In genomic region chr10:3493621-3494020, GRCh38 we compare ENCODE assay signal across 1 cellular context.
TF ChIP-seq lines count a peak whose summit lies in the region.

No MANE protein-coding gene starts in this region.

TF ChIP-seq in SK-N-SH treated with all-trans-retinoic acid at 6 μM for 48 hours, 23 proteins besides CTCF, POLR2A, EP300 and RAD21 (continued from another document):
- TF ChIP-seq CREB5 (CRISPR knock-in tag; IDR thresholded peaks at IDR 0.05; ENCODE audit: low read depth) (no peak), POU6F1 (CRISPR knock-in tag; IDR thresholded peaks at IDR 0.05; ENCODE audit: borderline replicate concordance, low read depth) (no peak), RARB (CRISPR knock-in tag; IDR thresholded peaks at IDR 0.05) (no peak), TOX (CRISPR knock-in tag; IDR thresholded peaks at IDR 0.05; ENCODE audit: borderline replicate concordance) (no peak), PPARA (CRISPR knock-in tag; IDR thresholded peaks at IDR 0.05; ENCODE audit: borderline replicate concordance) (no peak), ISL1 (CRISPR knock-in tag; IDR thresholded peaks at IDR 0.05) (no peak)
- TF ChIP-seq, protein P1, sequence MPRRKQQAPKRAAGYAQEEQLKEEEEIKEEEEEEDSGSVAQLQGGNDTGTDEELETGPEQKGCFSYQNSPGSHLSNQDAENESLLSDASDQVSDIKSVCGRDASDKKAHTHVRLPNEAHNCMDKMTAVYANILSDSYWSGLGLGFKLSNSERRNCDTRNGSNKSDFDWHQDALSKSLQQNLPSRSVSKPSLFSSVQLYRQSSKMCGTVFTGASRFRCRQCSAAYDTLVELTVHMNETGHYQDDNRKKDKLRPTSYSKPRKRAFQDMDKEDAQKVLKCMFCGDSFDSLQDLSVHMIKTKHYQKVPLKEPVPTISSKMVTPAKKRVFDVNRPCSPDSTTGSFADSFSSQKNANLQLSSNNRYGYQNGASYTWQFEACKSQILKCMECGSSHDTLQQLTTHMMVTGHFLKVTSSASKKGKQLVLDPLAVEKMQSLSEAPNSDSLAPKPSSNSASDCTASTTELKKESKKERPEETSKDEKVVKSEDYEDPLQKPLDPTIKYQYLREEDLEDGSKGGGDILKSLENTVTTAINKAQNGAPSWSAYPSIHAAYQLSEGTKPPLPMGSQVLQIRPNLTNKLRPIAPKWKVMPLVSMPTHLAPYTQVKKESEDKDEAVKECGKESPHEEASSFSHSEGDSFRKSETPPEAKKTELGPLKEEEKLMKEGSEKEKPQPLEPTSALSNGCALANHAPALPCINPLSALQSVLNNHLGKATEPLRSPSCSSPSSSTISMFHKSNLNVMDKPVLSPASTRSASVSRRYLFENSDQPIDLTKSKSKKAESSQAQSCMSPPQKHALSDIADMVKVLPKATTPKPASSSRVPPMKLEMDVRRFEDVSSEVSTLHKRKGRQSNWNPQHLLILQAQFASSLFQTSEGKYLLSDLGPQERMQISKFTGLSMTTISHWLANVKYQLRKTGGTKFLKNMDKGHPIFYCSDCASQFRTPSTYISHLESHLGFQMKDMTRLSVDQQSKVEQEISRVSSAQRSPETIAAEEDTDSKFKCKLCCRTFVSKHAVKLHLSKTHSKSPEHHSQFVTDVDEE (CRISPR knock-in tag; IDR thresholded peaks at IDR 0.05): no peak
